Comparison of ENCODE assay signal across 10 cellular contexts in genomic region chr11:44607324-44607962, GRCh38. TPM values are rescaled to one million over a fixed set of nuclear protein-coding genes. Genes with fewer than 3 reads are reported as not detected.
DNase-seq lines count a peak whose midpoint lies in the region; ATAC-seq and TF ChIP-seq lines count a peak whose summit lies in the region.
"Had no signal": no experiment of that assay in that cellular context is flagged by ENCODE, and none has a peak within 500 bp of the region (broad histone marks: within the 10 kb centered on the region; RNA-seq: fewer than 3 reads in every experiment).

No MANE protein-coding gene starts in this region.

- peak; percentile 31 for ATAC-seq in esophagus mucosa
- ATAC-seq in GM18520 (IDR thresholded peaks at IDR 0.05; ENCODE audit: unreplicated experiment) = no peak
- ATAC-seq in GM18873 (IDR thresholded peaks at IDR 0.05; ENCODE audit: low FRiP score, unreplicated experiment) = no peak

- no peaks in the 10 kb centered on the region for H3K9me2 ChIP-seq in SU-DHL-6 (replicated peaks; ENCODE audit: insufficient read depth, low read length)

- no peaks in the 10 kb centered on the region for H4K20me1 ChIP-seq in SU-DHL-6 (ENCODE audit: low read depth, low read length)

- H3K4me3 ChIP-seq in SU-DHL-6 (ENCODE audit: insufficient read depth, low read length, poor library complexity, severe bottlenecking) = no peak overlapping the region

- H3K36me3 ChIP-seq in SU-DHL-6 (ENCODE audit: low read length) = no peaks in the 10 kb centered on the region

- TF ChIP-seq CTCF in SU-DHL-6 (IDR thresholded peaks at IDR 0.05; ENCODE audit: insufficient read depth, low read length, poor library complexity, severe bottlenecking) = no peak

- H3F3A ChIP-seq in SU-DHL-6 (ENCODE audit: insufficient read depth) = peaks cover 10% of the 10 kb centered on the region; the same call in 1 of the 2 replicates

- peaks cover 50% of the 10 kb centered on the region for H3K36me3 Mint-ChIP-seq in activated naive CD4-positive, alpha-beta T cell treated with anti-CD3 and anti-CD28 coated beads for 36 hours (ENCODE audit: low read depth)
- peaks cover 75% of the 10 kb centered on the region for H3K36me3 Mint-ChIP-seq in stimulated activated naive CD8-positive, alpha-beta T cell treated with anti-CD3 and anti-CD28 coated beads, Interleukin-15, Interleukin-2, amounts not matched to agents 100 ng/mL and 50 ng/mL, for 24 hours (ENCODE audit: low read depth)

- peak overlapping the region; percentile 90 for H3K27ac ChIP-seq in SU-DHL-6 (ENCODE audit: low read depth, low read length)

- H3K9me3 ChIP-seq in SU-DHL-6 (ENCODE audit: insufficient read depth, low read length) = no peaks in the 10 kb centered on the region

- peaks cover 85% of the 10 kb centered on the region for H3K4me1 Mint-ChIP-seq in activated naive CD4-positive, alpha-beta T cell treated with anti-CD3 and anti-CD28 coated beads for 36 hours (ENCODE audit: low read depth)
- peaks cover 97% of the 10 kb centered on the region for H3K4me1 Mint-ChIP-seq in stimulated activated naive CD8-positive, alpha-beta T cell treated with anti-CD3 and anti-CD28 coated beads, Interleukin-15, Interleukin-2, amounts not matched to agents 100 ng/mL and 50 ng/mL, for 24 hours (ENCODE audit: low read depth)

- H3K79me2 ChIP-seq in SU-DHL-6 (ENCODE audit: insufficient read depth, low read length) = no peaks in the 10 kb centered on the region

- H3K4me2 ChIP-seq in SU-DHL-6 (ENCODE audit: low read depth, low read length, poor library complexity, severe bottlenecking) = peak overlapping the region; percentile 50

- intact Hi-C loops in activated naive CD4-positive, alpha-beta T cell treated with anti-CD3 and anti-CD28 coated beads for 36 hours (cut with micrococcal nuclease) = no loop called here

- peak overlapping the region; percentile 45; the same call in 1 of the 2 replicates for H3K9ac ChIP-seq in SU-DHL-6 (ENCODE audit: low read length)

- DNase-seq in activated naive CD4-positive, alpha-beta T cell treated with anti-CD3 and anti-CD28 coated beads for 36 hours = peak; percentile 48
- DNase-seq in activated naive CD4-positive, alpha-beta T cell treated with anti-CD3 and anti-CD28 coated beads, Interleukin-2, amount 50 U/mL, for 16 hours = no peak
- DNase-seq in NCI-H510A treated with DMSO at 0.1 percent for 48 hours (lab: John Stamatoyannopoulos, UW) = no peak
- DNase-seq: H7, T1000 had no signal

- no peaks in the 10 kb centered on the region for H3K9me3 Mint-ChIP-seq in activated naive CD4-positive, alpha-beta T cell treated with anti-CD3 and anti-CD28 coated beads for 36 hours
- no peaks in the 10 kb centered on the region for H3K9me3 Mint-ChIP-seq in stimulated activated naive CD8-positive, alpha-beta T cell treated with anti-CD3 and anti-CD28 coated beads, Interleukin-15, Interleukin-2, amounts not matched to agents 100 ng/mL and 50 ng/mL, for 24 hours

- H3K27ac Mint-ChIP-seq in activated naive CD4-positive, alpha-beta T cell treated with anti-CD3 and anti-CD28 coated beads for 36 hours = peak overlapping the region; percentile 77
- H3K27ac Mint-ChIP-seq in stimulated activated naive CD8-positive, alpha-beta T cell treated with anti-CD3 and anti-CD28 coated beads, Interleukin-15, Interleukin-2, amounts not matched to agents 100 ng/mL and 50 ng/mL, for 24 hours = peak overlapping the region; percentile 82

- H3K27me3 Mint-ChIP-seq in activated naive CD4-positive, alpha-beta T cell treated with anti-CD3 and anti-CD28 coated beads for 36 hours (ENCODE audit: low read depth) = no peaks in the 10 kb centered on the region
- H3K27me3 Mint-ChIP-seq in stimulated activated naive CD8-positive, alpha-beta T cell treated with anti-CD3 and anti-CD28 coated beads, Interleukin-15, Interleukin-2, amounts not matched to agents 100 ng/mL and 50 ng/mL, for 24 hours = no peaks in the 10 kb centered on the region

- CTCF ChIA-PET in activated naive CD4-positive, alpha-beta T cell treated with anti-CD3 and anti-CD28 coated beads for 36 hours (lab: Charles Lee) = interaction anchor here (0.6 to 1.5 kb wide), 7 partner anchors 8 to 50 kb away, joined by 3 to 5 read pairs (median 4); no protein-coding TSS in a partner anchor

- no peak overlapping the region for H2AFZ ChIP-seq in SU-DHL-6 (ENCODE audit: low read depth, low read length, severe bottlenecking)

- no peak overlapping the region for H3K4me3 Mint-ChIP-seq in activated naive CD4-positive, alpha-beta T cell treated with anti-CD3 and anti-CD28 coated beads for 36 hours
- H3K4me3 Mint-ChIP-seq in stimulated activated naive CD8-positive, alpha-beta T cell treated with anti-CD3 and anti-CD28 coated beads, Interleukin-15, Interleukin-2, amounts not matched to agents 100 ng/mL and 50 ng/mL, for 24 hours = peak overlapping the region; percentile 27

- no peaks in the 10 kb centered on the region for H3K27me3 ChIP-seq in SU-DHL-6 (ENCODE audit: low read length)

RNA-seq across cellular contexts. Expression of gene CD82, which starts 42.0 kb away (rescaled TPM):
- 100 to 1,000 TPM; 140 to 141 TPM for total RNA-seq in activated naive CD4-positive, alpha-beta T cell treated with anti-CD3 and anti-CD28 coated beads for 36 hours
- total RNA-seq in esophagus mucosa = 292 TPM
